Comparison of ENCODE assay signal across 8 cellular contexts in the genomic region with DNA sequence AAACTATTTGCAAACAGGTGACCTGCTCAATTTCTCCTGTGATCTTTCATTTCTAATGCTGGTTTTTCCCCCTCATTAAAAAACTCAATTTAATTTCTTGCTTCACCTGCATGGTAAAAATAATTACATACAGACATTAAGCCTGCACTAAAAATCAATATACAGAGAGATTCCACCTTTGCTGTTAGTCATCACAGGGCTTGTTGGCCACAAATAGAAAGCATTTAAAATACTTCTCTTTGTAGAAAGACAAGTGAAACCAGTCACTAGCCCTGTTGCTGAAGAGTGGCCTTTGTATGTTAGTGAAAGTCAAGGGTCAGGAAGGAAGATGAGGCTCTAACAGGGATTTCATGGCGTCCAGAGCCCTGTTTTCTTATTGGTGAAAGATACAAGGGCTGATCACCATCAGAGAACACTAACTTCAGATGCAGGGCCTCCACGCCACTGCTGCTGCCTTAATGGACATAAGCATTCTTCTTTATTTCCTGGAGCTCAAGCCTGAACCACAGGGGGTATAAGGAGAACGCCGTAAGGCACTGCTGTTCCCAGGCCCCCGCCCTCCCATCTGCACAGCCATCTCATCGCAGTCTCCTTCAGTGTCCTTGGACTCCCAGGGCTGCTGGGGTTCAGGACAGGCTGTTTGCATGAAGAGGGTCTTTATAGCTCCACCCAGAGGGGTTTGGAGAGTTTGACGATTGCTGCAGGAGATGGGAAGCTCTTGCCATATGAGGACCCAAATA.
DNase-seq lines count a peak whose midpoint lies in the region; ATAC-seq and TF ChIP-seq lines count a peak whose summit lies in the region.

No MANE protein-coding gene starts in this region.

- intact Hi-C loops in CD4-positive, alpha-beta T cell (cut with DNase I, micrococcal nuclease), result loop anchor here in 1 of 2 experiments (10.0 kb wide), 1 partner anchor 198 kb away; no protein-coding TSS in a partner anchor
- intact Hi-C loops in testis (cut with DNase I; ENCODE audit: low total_unique reads), result loop anchor here (10.0 kb wide), 1 partner anchor 258 kb away; no protein-coding TSS in a partner anchor

- no peaks in the 10 kb centered on the region for H3K9me3 ChIP-seq in CD4-positive, alpha-beta T cell (ENCODE audit: control insufficient read depth, low read length)
- H3K9me3 ChIP-seq in HEK293 (ENCODE audit: control insufficient read depth, insufficient read depth, low read depth, low read length) (no peaks in the 10 kb centered on the region), testis (no peaks in the 10 kb centered on the region), SJCRH30 (replicated peaks) (no peaks in the 10 kb centered on the region)

- H3K27me3 ChIP-seq in CD4-positive, alpha-beta T cell (ENCODE audit: control insufficient read depth, insufficient read depth, low read length), result no peaks in the 10 kb centered on the region
- no peaks in the 10 kb centered on the region for H3K27me3 ChIP-seq in testis
- no peaks in the 10 kb centered on the region for H3K27me3 ChIP-seq in SJCRH30

- no peak for TF ChIP-seq POLR2A in testis (IDR thresholded peaks at IDR 0.05)

- no peak overlapping the region for H3K27ac ChIP-seq in CD4-positive, alpha-beta T cell (ENCODE audit: low read depth, low read length)
- H3K27ac ChIP-seq in HEK293 (ENCODE audit: extremely low read depth, low read depth, low read length) (peak overlapping the region; percentile 96; the same call in 1 of the 2 replicates), testis (peak overlapping the region; percentile 89 to 96), SJCRH30 (no peak overlapping the region)

- no peaks in the 10 kb centered on the region for H3K27me3 Mint-ChIP-seq in CD4-positive, alpha-beta T cell

- H3K27ac Mint-ChIP-seq in CD4-positive, alpha-beta T cell, result peak overlapping the region; percentile 93

- no peaks in the 10 kb centered on the region for H3K36me3 ChIP-seq in HEK293 (ENCODE audit: control insufficient read depth in 2 of 2, insufficient read depth in 1 of 2, low read length in 2 of 2)
- H3K36me3 ChIP-seq in testis (ENCODE audit: low read depth, missing control alignments), result no peaks in the 10 kb centered on the region
- H3K36me3 ChIP-seq in SJCRH30, result no peaks in the 10 kb centered on the region

- CTCF ChIA-PET in CD4-positive, alpha-beta T cell (lab: Charles Lee), result interaction anchor here (1.2 kb wide), 1 partner anchor 130 kb away, joined by 3 read pairs; no protein-coding TSS in a partner anchor
- CTCF ChIA-PET in HEK293 (lab: Yijun Ruan, JAX), result interaction anchor here (1.6 to 2.2 kb wide), 2 partner anchors 228 to 366 kb away, joined by 4 to 8 read pairs; no protein-coding TSS in a partner anchor

- no peak for ATAC-seq in CD4-positive, alpha-beta T cell (ENCODE audit: poor library complexity)

- WGBS in testis, 2 donors, result 44 to 57% methylated on average over 7 of the region's 7 CpGs

- POLR2A ChIA-PET in CD4-positive, alpha-beta T cell (lab: Charles Lee), result interaction anchor here (1.5 to 7.3 kb wide), 2 partner anchors 116 to 253 kb away, joined by 3 to 238 read pairs; a partner anchor contains a TSS
- POLR2A ChIA-PET in HEK293 (lab: Yijun Ruan, JAX), result interaction anchor here (0.9 to 7.5 kb wide), 4 partner anchors 18 to 285 kb away, joined by 3 to 135 read pairs (median 3); a partner anchor contains a TSS

- H3K4me1 ChIP-seq in HEK293 (ENCODE audit: control insufficient read depth, insufficient read depth, low read length) (peaks cover 45% of the 10 kb centered on the region), testis (peaks cover 59% of the 10 kb centered on the region), SJCRH30 (peaks cover 31% of the 10 kb centered on the region)

- H3K4me3 ChIP-seq in HEK293 (ENCODE audit: low read depth, low read length), result no peak overlapping the region
- H3K4me3 ChIP-seq in testis, result no peak overlapping the region
- no peak overlapping the region for H3K4me3 ChIP-seq in SJCRH30

- peaks cover 95% of the 10 kb centered on the region for H3K4me1 Mint-ChIP-seq in CD4-positive, alpha-beta T cell (ENCODE audit: low read depth)

- no peak for TF ChIP-seq CTCF in CD4-positive, alpha-beta T cell (IDR thresholded peaks at IDR 0.05)
- TF ChIP-seq CTCF in HEK293 (tag by site-specific recombination; IDR thresholded peaks at IDR 0.05), result 0 out of 2 replicates have a peak, but pooled peaks have one; percentile 14
- TF ChIP-seq CTCF in testis (IDR thresholded peaks at IDR 0.05), result no peak

- no peak overlapping the region for H3K4me3 Mint-ChIP-seq in CD4-positive, alpha-beta T cell

- no peaks in the 10 kb centered on the region for H3K36me3 Mint-ChIP-seq in CD4-positive, alpha-beta T cell (ENCODE audit: low read depth)

- no peaks in the 10 kb centered on the region for H3K9me3 Mint-ChIP-seq in CD4-positive, alpha-beta T cell

- DNase-seq in CD4-positive, alpha-beta T cell, result no peak
- peak; percentile 58 for DNase-seq in SW480 (ENCODE audit: low spot score)
- peak; percentile 58 for DNase-seq in islet precursor cell
- no peak for DNase-seq in testis
- DNase-seq in HuH-7 (ENCODE audit: low spot score), result no peak
- DNase-seq in SJCRH30, result no peak
- DNase-seq in HUDEP-2 (lab: John Stamatoyannopoulos, UW; ENCODE audit: unreplicated experiment in 76 of 76), result no peak

TF ChIP-seq in HEK293, 187 proteins besides CTCF, POLR2A, EP300 and RAD21 (continues in another document):
- no peak for TF ChIP-seq ZNF514 (tag by site-specific recombination; IDR thresholded peaks at IDR 0.05)
- TF ChIP-seq, protein P1, sequence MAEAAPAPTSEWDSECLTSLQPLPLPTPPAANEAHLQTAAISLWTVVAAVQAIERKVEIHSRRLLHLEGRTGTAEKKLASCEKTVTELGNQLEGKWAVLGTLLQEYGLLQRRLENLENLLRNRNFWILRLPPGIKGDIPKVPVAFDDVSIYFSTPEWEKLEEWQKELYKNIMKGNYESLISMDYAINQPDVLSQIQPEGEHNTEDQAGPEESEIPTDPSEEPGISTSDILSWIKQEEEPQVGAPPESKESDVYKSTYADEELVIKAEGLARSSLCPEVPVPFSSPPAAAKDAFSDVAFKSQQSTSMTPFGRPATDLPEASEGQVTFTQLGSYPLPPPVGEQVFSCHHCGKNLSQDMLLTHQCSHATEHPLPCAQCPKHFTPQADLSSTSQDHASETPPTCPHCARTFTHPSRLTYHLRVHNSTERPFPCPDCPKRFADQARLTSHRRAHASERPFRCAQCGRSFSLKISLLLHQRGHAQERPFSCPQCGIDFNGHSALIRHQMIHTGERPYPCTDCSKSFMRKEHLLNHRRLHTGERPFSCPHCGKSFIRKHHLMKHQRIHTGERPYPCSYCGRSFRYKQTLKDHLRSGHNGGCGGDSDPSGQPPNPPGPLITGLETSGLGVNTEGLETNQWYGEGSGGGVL (tag by site-specific recombination; IDR thresholded peaks at IDR 0.05), result no peak
- TF ChIP-seq KLF10 (tag by site-specific recombination; IDR thresholded peaks at IDR 0.05), result no peak
- TF ChIP-seq ZBTB7A (tag by site-specific recombination; IDR thresholded peaks at IDR 0.05; ENCODE audit: low read depth), result no peak
- TF ChIP-seq ZNF610 (tag by site-specific recombination; IDR thresholded peaks at IDR 0.05; ENCODE audit: borderline replicate concordance), result no peak
- TF ChIP-seq, protein P2, sequence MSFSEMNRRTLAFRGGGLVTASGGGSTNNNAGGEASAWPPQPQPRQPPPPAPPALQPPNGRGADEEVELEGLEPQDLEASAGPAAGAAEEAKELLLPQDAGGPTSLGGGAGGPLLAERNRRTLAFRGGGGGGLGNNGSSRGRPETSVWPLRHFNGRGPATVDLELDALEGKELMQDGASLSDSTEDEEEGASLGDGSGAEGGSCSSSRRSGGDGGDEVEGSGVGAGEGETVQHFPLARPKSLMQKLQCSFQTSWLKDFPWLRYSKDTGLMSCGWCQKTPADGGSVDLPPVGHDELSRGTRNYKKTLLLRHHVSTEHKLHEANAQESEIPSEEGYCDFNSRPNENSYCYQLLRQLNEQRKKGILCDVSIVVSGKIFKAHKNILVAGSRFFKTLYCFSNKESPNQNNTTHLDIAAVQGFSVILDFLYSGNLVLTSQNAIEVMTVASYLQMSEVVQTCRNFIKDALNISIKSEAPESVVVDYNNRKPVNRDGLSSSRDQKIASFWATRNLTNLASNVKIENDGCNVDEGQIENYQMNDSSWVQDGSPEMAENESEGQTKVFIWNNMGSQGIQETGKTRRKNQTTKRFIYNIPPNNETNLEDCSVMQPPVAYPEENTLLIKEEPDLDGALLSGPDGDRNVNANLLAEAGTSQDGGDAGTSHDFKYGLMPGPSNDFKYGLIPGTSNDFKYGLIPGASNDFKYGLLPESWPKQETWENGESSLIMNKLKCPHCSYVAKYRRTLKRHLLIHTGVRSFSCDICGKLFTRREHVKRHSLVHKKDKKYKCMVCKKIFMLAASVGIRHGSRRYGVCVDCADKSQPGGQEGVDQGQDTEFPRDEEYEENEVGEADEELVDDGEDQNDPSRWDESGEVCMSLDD (tag by site-specific recombination; IDR thresholded peaks at IDR 0.05), result no peak
- no peak for TF ChIP-seq ZNF350 (tag by site-specific recombination; IDR thresholded peaks at IDR 0.05)
- TF ChIP-seq ZIC2 (tag by site-specific recombination; IDR thresholded peaks at IDR 0.05), result peak; percentile 39; the same call in 1 of the 2 replicates
- TF ChIP-seq KLF7 (tag by site-specific recombination; IDR thresholded peaks at IDR 0.05; ENCODE audit: borderline replicate concordance), result no peak
- no peak for TF ChIP-seq ZNF677 (tag by site-specific recombination; IDR thresholded peaks at IDR 0.05)
- TF ChIP-seq, protein P3, sequence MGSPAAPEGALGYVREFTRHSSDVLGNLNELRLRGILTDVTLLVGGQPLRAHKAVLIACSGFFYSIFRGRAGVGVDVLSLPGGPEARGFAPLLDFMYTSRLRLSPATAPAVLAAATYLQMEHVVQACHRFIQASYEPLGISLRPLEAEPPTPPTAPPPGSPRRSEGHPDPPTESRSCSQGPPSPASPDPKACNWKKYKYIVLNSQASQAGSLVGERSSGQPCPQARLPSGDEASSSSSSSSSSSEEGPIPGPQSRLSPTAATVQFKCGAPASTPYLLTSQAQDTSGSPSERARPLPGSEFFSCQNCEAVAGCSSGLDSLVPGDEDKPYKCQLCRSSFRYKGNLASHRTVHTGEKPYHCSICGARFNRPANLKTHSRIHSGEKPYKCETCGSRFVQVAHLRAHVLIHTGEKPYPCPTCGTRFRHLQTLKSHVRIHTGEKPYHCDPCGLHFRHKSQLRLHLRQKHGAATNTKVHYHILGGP (tag by site-specific recombination; IDR thresholded peaks at IDR 0.05), result no peak
- no peak for TF ChIP-seq ZFP69B (tag by site-specific recombination; IDR thresholded peaks at IDR 0.05)

Comparison
In these comparisons a context has a peak if more than half of its experiments do, and no peak if none do; other contexts are left out.
1. DNase-seq: peak in SW480 (single experiment) and islet precursor cell (single experiment); none in CD4-positive, alpha-beta T cell (0 of 10), testis (single experiment), HuH-7 (single experiment), SJCRH30 (0 of 2) and HUDEP-2 (0 of 76).
2. H3K27ac ChIP-seq: peak in HEK293 (single experiment) and testis (2 of 2); none in CD4-positive, alpha-beta T cell (single experiment) and SJCRH30 (single experiment).